8 cellular contexts compared by ENCODE assay signal in genomic region chr11:112024178-112024777, GRCh38. TPM values are rescaled to one million over a fixed set of nuclear protein-coding genes. Genes with fewer than 3 reads are reported as not detected.
A peak's percentile ranks its signal among the peaks of the same experiment; 100 is the strongest.
DNase-seq lines count a peak whose midpoint lies in the region; ATAC-seq, FAIRE-seq and TF ChIP-seq lines count a peak whose summit lies in the region.

No MANE protein-coding gene starts in this region.

- H3K9ac ChIP-seq in Loucy (ENCODE audit: low read depth, low read length, poor library complexity, severe bottlenecking), result peak overlapping the region; percentile 86
- H3K9ac ChIP-seq in astrocyte (ENCODE audit: low read length), result peak overlapping the region; percentile 91
- peak overlapping the region; percentile 93 to 96 for H3K9ac ChIP-seq in kidney (ENCODE audit: low read length in 2 of 2)

- intact Hi-C loops in kidney (cut with DNase I), result no loop called here

- H3K4me2 ChIP-seq in Loucy (ENCODE audit: low read depth, low read length, poor library complexity, severe bottlenecking), result peak overlapping the region; percentile 85
- H3K4me2 ChIP-seq in astrocyte (ENCODE audit: low read length), result peak overlapping the region; percentile 99

- H3K4me3 ChIP-seq in Loucy (ENCODE audit: low read length, poor library complexity, severe bottlenecking), result peak overlapping the region; percentile 90
- peak overlapping the region; percentile 90 for H3K4me3 ChIP-seq in astrocyte (ENCODE audit: insufficient read depth, low read depth, low read length)
- H3K4me3 ChIP-seq in kidney (ENCODE audit: low read length in 2 of 2), result peak overlapping the region; percentile 96 to 97

- H3K4me1 Mint-ChIP-seq in astrocyte (ENCODE audit: low read depth, unreplicated experiment), result peaks cover 3% of the 10 kb centered on the region

- DNase-seq in GM10248 (ENCODE audit: extremely low spot score) (peak; percentile 53), astrocyte (ENCODE audit: low read depth) (no peak), kidney (no peak), substantia nigra (lab: John Stamatoyannopoulos, UW) (peak in 1 of 49 donors; percentile 3), SW 1271 (lab: John Stamatoyannopoulos, UW) (no peak), NCI-H748 (lab: John Stamatoyannopoulos, UW; ENCODE audit: unreplicated experiment) (no peak)

- CTCF ChIA-PET in GM10248 (lab: Yijun Ruan, JAX), result interaction anchor here (0.9 to 1.5 kb wide), 2 partner anchors 19 to 40 kb away, joined by 3 read pairs; no protein-coding TSS in a partner anchor

- H3K27ac ChIP-seq in astrocyte (ENCODE audit: low read depth, low read length) (peak overlapping the region; percentile 76), kidney (ENCODE audit: low read depth in 2 of 2, low read length in 2 of 2) (peak overlapping the region; percentile 95 to 97), substantia nigra (ENCODE audit: low read depth, low read length, poor library complexity, severe bottlenecking) (peak overlapping the region; percentile 90)

- no peaks in the 10 kb centered on the region for H3F3A ChIP-seq in Loucy (ENCODE audit: low read depth)

- H4K20me1 ChIP-seq in Loucy (ENCODE audit: insufficient read depth, low read length, poor library complexity, severe bottlenecking) (no peaks in the 10 kb centered on the region), astrocyte (ENCODE audit: insufficient read depth, low read length) (no peaks in the 10 kb centered on the region)

- H3K27ac Mint-ChIP-seq in astrocyte (ENCODE audit: unreplicated experiment), result no peak overlapping the region

- H3K9me3 Mint-ChIP-seq in astrocyte (ENCODE audit: unreplicated experiment), result no peaks in the 10 kb centered on the region

- H3K27me3 ChIP-seq in Loucy (ENCODE audit: insufficient read depth, low read length, poor library complexity, severe bottlenecking) (no peaks in the 10 kb centered on the region), astrocyte (ENCODE audit: insufficient read depth, low read length) (no peaks in the 10 kb centered on the region)

- peak overlapping the region; percentile 98 for H3K4me3 Mint-ChIP-seq in astrocyte (ENCODE audit: unreplicated experiment)

- TF ChIP-seq CTCF in GM10248 (IDR thresholded peaks at IDR 0.05; ENCODE audit: control extremely low read depth, extremely low read depth, low read depth, missing control alignments), result no peak
- TF ChIP-seq CTCF in Loucy (conservative IDR thresholded peaks at IDR 0.05; ENCODE audit: low read length), result no peak
- no peak for TF ChIP-seq CTCF in astrocyte (IDR thresholded peaks at IDR 0.05; ENCODE audit: insufficient read depth, low read depth, low read length)
- TF ChIP-seq CTCF in kidney (IDR thresholded peaks at IDR 0.05; ENCODE audit: borderline replicate concordance, extremely low read depth, insufficient read depth), result no peak

- no peaks in the 10 kb centered on the region for H3K9me3 ChIP-seq in Loucy (ENCODE audit: insufficient read depth, low read depth, low read length)
- no peaks in the 10 kb centered on the region for H3K9me3 ChIP-seq in astrocyte (ENCODE audit: insufficient read depth, low read depth, low read length)
- H3K9me3 ChIP-seq in kidney (ENCODE audit: control insufficient read depth in 1 of 2, low read length in 2 of 2), result no peaks in the 10 kb centered on the region

- POLR2A ChIA-PET in GM10248 (lab: Yijun Ruan, JAX), result no interaction called here

- H3K36me3 ChIP-seq in Loucy (ENCODE audit: insufficient read depth, low read length) (peaks cover 9% of the 10 kb centered on the region; the same call in 1 of the 2 replicates), astrocyte (ENCODE audit: insufficient read depth, low read length) (peaks cover 8% of the 10 kb centered on the region), kidney (ENCODE audit: control insufficient read depth in 1 of 2, insufficient read depth in 2 of 2, low read length in 2 of 2) (peaks cover 8 to 26% of the 10 kb centered on the region in 2 donors)

- no peaks in the 10 kb centered on the region for H3K9me2 ChIP-seq in Loucy (replicated peaks; ENCODE audit: low read depth, low read length)

- ATAC-seq in GM21576 (IDR thresholded peaks at IDR 0.05; ENCODE audit: unreplicated experiment), result peak; percentile 41

- H2AFZ ChIP-seq in Loucy (ENCODE audit: low read length) (peak overlapping the region; percentile 98), astrocyte (ENCODE audit: low read depth, low read length) (peak overlapping the region; percentile 95)

- no peak for FAIRE-seq in astrocyte (lab: Jason Lieb, UNC)
- FAIRE-seq in kidney (lab: Jason Lieb, UNC), result no peak

- H3K4me1 ChIP-seq in Loucy (ENCODE audit: insufficient read depth, low read length, poor library complexity, severe bottlenecking) (peaks cover 20% of the 10 kb centered on the region), astrocyte (ENCODE audit: insufficient read depth, low read length) (peaks cover 7% of the 10 kb centered on the region), kidney (ENCODE audit: control insufficient read depth in 1 of 2, insufficient read depth in 1 of 2, low read depth in 1 of 2, low read length in 2 of 2) (peaks cover 0 to 5% of the 10 kb centered on the region in 2 donors)

- H3K27me3 Mint-ChIP-seq in astrocyte (ENCODE audit: low read depth, unreplicated experiment), result no peaks in the 10 kb centered on the region

- H3K36me3 Mint-ChIP-seq in astrocyte (ENCODE audit: low read depth, unreplicated experiment), result peaks cover 8% of the 10 kb centered on the region

- H3K79me2 ChIP-seq in Loucy (ENCODE audit: insufficient read depth, low read length), result peaks cover 30% of the 10 kb centered on the region
- peaks cover 8% of the 10 kb centered on the region for H3K79me2 ChIP-seq in astrocyte (ENCODE audit: insufficient read depth, low read length)

RNA-seq across cellular contexts. Expression of gene DLAT, which starts 0.9 kb away (rescaled TPM):
- total RNA-seq in astrocyte (31.8 and 34.2 TPM in 2 replicates), kidney (33.1 TPM)
- 27.5 TPM for polyA plus RNA-seq in kidney (ENCODE audit: insufficient read depth, low read depth, low replicate concordance)

RNA-seq across cellular contexts. Expression of gene PIH1D2, which starts 49.5 kb away (rescaled TPM):
- total RNA-seq in astrocyte (1.0 and 1.3 TPM in 2 replicates), kidney (7.5 TPM)
- polyA plus RNA-seq in kidney (ENCODE audit: insufficient read depth, low read depth, low replicate concordance), result 6.6 TPM

RNA-seq across cellular contexts. Expression of gene NKAPD1, which starts 49.8 kb away (rescaled TPM):
- total RNA-seq in astrocyte, result 24.3 and 27.7 TPM in 2 replicates
- 21.5 TPM for total RNA-seq in kidney
- 14.3 TPM for polyA plus RNA-seq in kidney (ENCODE audit: insufficient read depth, low read depth, low replicate concordance)
